Comparison of ENCODE assay signal across 14 cellular contexts in genomic region chr6:152220785-152221184, GRCh38.
"Had no signal": no experiment of that assay in that cellular context is flagged by ENCODE, and none has a peak within 500 bp of the region (broad histone marks: within the 10 kb centered on the region; RNA-seq: fewer than 3 reads in every experiment).

No MANE protein-coding gene starts in this region.

- H3K4me1 ChIP-seq: breast epithelium, prostate gland had no signal

- H3K36me3 ChIP-seq: breast epithelium had no signal

- H3K4me1 Mint-ChIP-seq: activated CD8-positive, alpha-beta memory T cell treated with anti-CD3 and anti-CD28 coated beads, Interleukin-2, amount 10 ng/mL, durations not matched to agents 7 days and 5 days; stimulated activated naive B cell treated with anti-CD40 and anti-IgM and Interleukin-4, amounts not matched to agents 10 μg/mL and 1 μg/mL and 100 μg/mL, for 72 hours had no signal

- H3K9me3 ChIP-seq: prostate gland had no signal

- H3K27me3 ChIP-seq: breast epithelium, sigmoid colon had no signal

- H3K27ac ChIP-seq: breast epithelium, sigmoid colon had no signal

- H3K27ac Mint-ChIP-seq: activated CD8-positive, alpha-beta memory T cell treated with anti-CD3 and anti-CD28 coated beads, Interleukin-2, amount 10 ng/mL, durations not matched to agents 7 days and 5 days; nephron progenitor cell; stimulated activated naive B cell treated with anti-CD40 and anti-IgM and Interleukin-4, amounts not matched to agents 10 μg/mL and 1 μg/mL and 100 μg/mL, for 72 hours; T-helper 1 cell treated with Interleukin-12 subunit alpha and Interleukin-12 subunit beta and Interleukin-4 antibody, amounts not matched to agents 30 μg/mL and 1 μg/mL, for 36 hours had no signal

- H3K4me3 Mint-ChIP-seq: activated CD8-positive, alpha-beta memory T cell treated with anti-CD3 and anti-CD28 coated beads, Interleukin-2, amount 10 ng/mL, durations not matched to agents 7 days and 5 days; activated T-cell treated with anti-CD3 and anti-CD28 coated beads, Interleukin-2, amount 50 U/mL, for 4 hours; nephron progenitor cell; stimulated activated naive B cell treated with anti-CD40 and anti-IgM and Interleukin-4, amounts not matched to agents 10 μg/mL and 1 μg/mL and 100 μg/mL, for 72 hours; T-helper 1 cell treated with Interleukin-12 subunit alpha and Interleukin-12 subunit beta and Interleukin-4 antibody, amounts not matched to agents 30 μg/mL and 1 μg/mL, for 36 hours had no signal

- H3K27me3 Mint-ChIP-seq: activated CD8-positive, alpha-beta memory T cell treated with anti-CD3 and anti-CD28 coated beads, Interleukin-2, amount 10 ng/mL, durations not matched to agents 7 days and 5 days; stimulated activated naive B cell treated with anti-CD40 and anti-IgM and Interleukin-4, amounts not matched to agents 10 μg/mL and 1 μg/mL and 100 μg/mL, for 72 hours had no signal

- ATAC-seq: activated CD8-positive, alpha-beta memory T cell treated with anti-CD3 and anti-CD28 coated beads, Interleukin-2, amount 10 ng/mL, durations not matched to agents 7 days and 5 days; activated T-cell treated with anti-CD3 and anti-CD28 coated beads, Interleukin-2, amount 50 U/mL, for 4 hours; stimulated activated naive B cell treated with anti-CD40 and anti-IgM and Interleukin-4, amounts not matched to agents 10 μg/mL and 1 μg/mL and 100 μg/mL, for 72 hours had no signal

- DNase-seq: activated CD4-positive, alpha-beta T cell treated with anti-CD3 and anti-CD28 coated beads, Interleukin-2, amount 50 U/mL, for 4 hours; activated CD8-positive, alpha-beta memory T cell treated with anti-CD3 and anti-CD28 coated beads, Interleukin-2, amount 10 ng/mL, durations not matched to agents 7 days and 5 days; activated gamma-delta T cell treated with Interleukin-2 at 50 U/mL for 16 hours; activated T-cell treated with anti-CD3 and anti-CD28 coated beads, Interleukin-2, amount 50 U/mL, for 4 hours; aorta; islet precursor cell; nephron progenitor cell; sigmoid colon; stimulated activated CD4-positive, alpha-beta T cell treated with anti-CD3 and anti-CD28 coated beads, Interleukin-2, amount 100 ng/mL, for 24 hours; stimulated activated naive B cell treated with anti-CD40 and anti-IgM and Interleukin-4, amounts not matched to agents 10 μg/mL and 1 μg/mL and 100 μg/mL, for 72 hours; trophoblast cell had no signal

- H3K4me3 ChIP-seq: breast epithelium, prostate gland, sigmoid colon had no signal
